ENCODE assay signal across 25 cellular contexts in genomic region chr3:22819209-22819608, GRCh38.
"Had no signal": no experiment of that assay in that cellular context is flagged by ENCODE, and none has a peak within 500 bp of the region (broad histone marks: within the 10 kb centered on the region; RNA-seq: fewer than 3 reads in every experiment).

No MANE protein-coding gene starts in this region.

- H3K27ac Mint-ChIP-seq: dendritic cell treated with granulocyte-macrophage colony-stimulating factor and Interleukin-4, amounts not matched to agents 40 ng/mL and 50 ng/mL, for 4 days; effector memory CD8-positive, alpha-beta T cell; endodermal cell had no signal

- H3K27ac ChIP-seq: colonic mucosa, coronary artery, dorsolateral prefrontal cortex, epithelial cell of prostate, esophagus muscularis mucosa, esophagus squamous epithelium, foreskin keratinocyte, gastrocnemius medialis, gastroesophageal sphincter, heart left ventricle, heart right ventricle had no signal

- H3K4me3 Mint-ChIP-seq: dendritic cell treated with granulocyte-macrophage colony-stimulating factor and Interleukin-4, amounts not matched to agents 40 ng/mL and 50 ng/mL, for 4 days; effector memory CD8-positive, alpha-beta T cell; endodermal cell had no signal

- ATAC-seq: effector memory CD8-positive, alpha-beta T cell; esophagus mucosa; foreskin keratinocyte; gastrocnemius medialis; gastroesophageal sphincter; heart right ventricle had no signal

- H3K4me1 Mint-ChIP-seq: endodermal cell had no signal

- H3K4me1 ChIP-seq: colonic mucosa, esophagus muscularis mucosa, esophagus squamous epithelium, foreskin keratinocyte, gastrocnemius medialis, gastroesophageal sphincter, heart left ventricle, heart right ventricle had no signal

- DNase-seq: colonic mucosa; cortex of kidney; dermis blood vessel endothelial cell; dorsolateral prefrontal cortex; effector CD4-positive, alpha-beta T cell; effector CD8-positive, alpha-beta T cell; effector memory CD4-positive, alpha-beta T cell; effector memory CD8-positive, alpha-beta T cell; endodermal cell; erythroblast; esophagus squamous epithelium; foreskin fibroblast; foreskin keratinocyte; foreskin melanocyte; gastrocnemius medialis; glutamatergic neuron; head of caudate nucleus; heart left ventricle; heart right ventricle had no signal

- H3K36me3 ChIP-seq: colonic mucosa, esophagus muscularis mucosa, esophagus squamous epithelium, gastrocnemius medialis, gastroesophageal sphincter, heart left ventricle, heart right ventricle had no signal

- H3K9me3 ChIP-seq: colonic mucosa, esophagus muscularis mucosa, esophagus squamous epithelium, gastrocnemius medialis, gastroesophageal sphincter had no signal

- H3K4me3 ChIP-seq: colonic mucosa, coronary artery, dorsolateral prefrontal cortex, esophagus muscularis mucosa, esophagus squamous epithelium, gastrocnemius medialis, gastroesophageal sphincter, heart left ventricle, heart right ventricle had no signal

- H3K27me3 Mint-ChIP-seq: dendritic cell treated with granulocyte-macrophage colony-stimulating factor and Interleukin-4, amounts not matched to agents 40 ng/mL and 50 ng/mL, for 4 days; effector memory CD8-positive, alpha-beta T cell had no signal
